Comparison of ENCODE assay signal across 8 cellular contexts in the genomic region with DNA sequence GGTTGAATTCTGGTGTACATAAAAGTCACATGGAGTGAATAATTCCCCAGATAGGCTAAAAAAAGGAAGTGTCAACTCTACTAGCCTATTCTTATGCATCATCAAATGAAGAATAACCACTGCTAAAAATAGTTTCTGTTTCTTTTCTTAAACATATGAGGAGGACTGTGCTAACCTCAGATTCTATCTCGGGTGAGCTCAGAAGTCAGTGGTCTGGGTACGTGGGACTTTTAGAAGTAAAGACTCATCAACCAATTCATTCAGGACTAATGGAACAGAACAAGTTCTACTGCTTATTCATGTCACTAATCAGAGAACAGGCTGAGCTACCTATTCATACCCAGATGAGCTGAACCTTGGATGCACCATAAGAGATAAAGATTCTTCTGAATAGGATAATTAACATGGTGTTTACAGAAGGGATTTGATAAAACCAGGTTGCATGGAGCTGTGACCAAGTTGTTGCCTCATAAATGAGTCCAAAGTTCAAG. TPM values are rescaled to one million over a fixed set of nuclear protein-coding genes. Genes with fewer than 3 reads are reported as not detected.
DNase-seq lines count a peak whose midpoint lies in the region; ATAC-seq and TF ChIP-seq lines count a peak whose summit lies in the region.

No MANE protein-coding gene starts in this region.

- no peaks in the 10 kb centered on the region for H3K9me3 ChIP-seq in CD4-positive, alpha-beta T cell (ENCODE audit: control insufficient read depth, low read length)
- no peaks in the 10 kb centered on the region for H3K9me3 ChIP-seq in effector memory CD4-positive, alpha-beta T cell (ENCODE audit: control insufficient read depth, low read length)

- H3K4me1 Mint-ChIP-seq in central memory CD8-positive, alpha-beta T cell = no peaks in the 10 kb centered on the region
- H3K4me1 Mint-ChIP-seq in CD4-positive, alpha-beta T cell (ENCODE audit: low read depth) = no peaks in the 10 kb centered on the region

- DNase-seq in central memory CD8-positive, alpha-beta T cell (ENCODE audit: low spot score in 2 of 2) = no peak
- DNase-seq in NCI-H1417 treated with DMSO at 0.1 percent for 48 hours (lab: John Stamatoyannopoulos, UW) (no peak), ureter (ENCODE audit: low spot score) (no peak)
- no peak for DNase-seq in CD4-positive, alpha-beta T cell
- DNase-seq in effector memory CD4-positive, alpha-beta T cell = no peak

- no peak overlapping the region for H3K4me3 ChIP-seq in effector memory CD4-positive, alpha-beta T cell (ENCODE audit: insufficient read depth, low read depth, low read length, poor library complexity, severe bottlenecking)

- intact Hi-C loops in CD4-positive, alpha-beta T cell (cut with DNase I, micrococcal nuclease) = no loop called here

- no peak for TF ChIP-seq POLR2A in GM18505 (IDR thresholded peaks at IDR 0.05; ENCODE audit: borderline replicate concordance, extremely low read depth, insufficient read depth, insufficient read length)

- H3K27ac ChIP-seq in CD4-positive, alpha-beta T cell (ENCODE audit: low read depth, low read length) = no peak overlapping the region
- no peak overlapping the region for H3K27ac ChIP-seq in effector memory CD4-positive, alpha-beta T cell (ENCODE audit: insufficient read depth, low read length, poor library complexity, severe bottlenecking)

- H3K4me1 ChIP-seq in effector memory CD4-positive, alpha-beta T cell (ENCODE audit: control insufficient read depth, insufficient read depth, low read length, poor library complexity, severe bottlenecking) = no peaks in the 10 kb centered on the region

- CTCF ChIA-PET in CD4-positive, alpha-beta T cell (lab: Charles Lee) = interaction anchor here (1.2 kb wide), 1 partner anchor 14 kb away, joined by 3 read pairs; no protein-coding TSS in a partner anchor

- no peaks in the 10 kb centered on the region for H3K27me3 ChIP-seq in CD4-positive, alpha-beta T cell (ENCODE audit: control insufficient read depth, insufficient read depth, low read length)
- no peaks in the 10 kb centered on the region for H3K27me3 ChIP-seq in effector memory CD4-positive, alpha-beta T cell (replicated peaks; ENCODE audit: control insufficient read depth, insufficient read depth, low read length, poor library complexity, severe bottlenecking)

- H3K27ac Mint-ChIP-seq in central memory CD8-positive, alpha-beta T cell (ENCODE audit: low read depth) = no peak overlapping the region
- no peak overlapping the region for H3K27ac Mint-ChIP-seq in CD4-positive, alpha-beta T cell

- no peak for TF ChIP-seq CTCF in CD4-positive, alpha-beta T cell (IDR thresholded peaks at IDR 0.05)

- no peak overlapping the region for H3K4me3 Mint-ChIP-seq in central memory CD8-positive, alpha-beta T cell
- H3K4me3 Mint-ChIP-seq in CD4-positive, alpha-beta T cell = no peak overlapping the region

- ATAC-seq in GM18505 (IDR thresholded peaks at IDR 0.05; ENCODE audit: unreplicated experiment) = peak; percentile 99
- peak; percentile 99 for ATAC-seq in GM21423 (IDR thresholded peaks at IDR 0.05; ENCODE audit: unreplicated experiment)
- ATAC-seq in HG03521 (IDR thresholded peaks at IDR 0.05; ENCODE audit: unreplicated experiment) = peak; percentile 98
- ATAC-seq in central memory CD8-positive, alpha-beta T cell (replicated peaks; ENCODE audit: extremely low read depth, poor library complexity, severe bottlenecking) = peak; percentile 83
- ATAC-seq in CD4-positive, alpha-beta T cell (ENCODE audit: poor library complexity) = no peak

- H3K27me3 Mint-ChIP-seq in central memory CD8-positive, alpha-beta T cell = peaks cover 74% of the 10 kb centered on the region
- peaks cover 43% of the 10 kb centered on the region for H3K27me3 Mint-ChIP-seq in CD4-positive, alpha-beta T cell

- no peaks in the 10 kb centered on the region for H3K36me3 Mint-ChIP-seq in central memory CD8-positive, alpha-beta T cell (ENCODE audit: insufficient read depth)
- no peaks in the 10 kb centered on the region for H3K36me3 Mint-ChIP-seq in CD4-positive, alpha-beta T cell (ENCODE audit: low read depth)

- POLR2A ChIA-PET in CD4-positive, alpha-beta T cell (lab: Charles Lee) = no interaction called here

- no peaks in the 10 kb centered on the region for H3K9me3 Mint-ChIP-seq in central memory CD8-positive, alpha-beta T cell
- no peaks in the 10 kb centered on the region for H3K9me3 Mint-ChIP-seq in CD4-positive, alpha-beta T cell

- no peaks in the 10 kb centered on the region for H3K36me3 ChIP-seq in effector memory CD4-positive, alpha-beta T cell (ENCODE audit: control insufficient read depth, insufficient read depth, low read length)

RNA-seq across cellular contexts. Expression of gene ASAH2, which starts 9.5 kb away (rescaled TPM):
- 1 to 10 TPM; 1.1 to 2.1 TPM for total RNA-seq in CD4-positive, alpha-beta T cell
- 11.3 TPM for total RNA-seq in ureter
